Comparison of ENCODE assay signal across 9 cellular contexts in genomic region chr7:24778543-24779282, GRCh38.
DNase-seq lines count a peak whose midpoint lies in the region; ATAC-seq and TF ChIP-seq lines count a peak whose summit lies in the region.
"Had no signal": no experiment of that assay in that cellular context is flagged by ENCODE, and none has a peak within 500 bp of the region (broad histone marks: within the 10 kb centered on the region; RNA-seq: fewer than 3 reads in every experiment).

No MANE protein-coding gene starts in this region.

- H3K4me3 ChIP-seq in foreskin fibroblast (ENCODE audit: low read depth in 1 of 2, low read length in 2 of 2) = no peak overlapping the region
- H3K4me3 ChIP-seq: ovary had no signal

- peak; percentile 86 for DNase-seq in CD1c-positive myeloid dendritic cell (ENCODE audit: extremely low spot score)
- DNase-seq in NOMO-1 (lab: John Stamatoyannopoulos, UW; ENCODE audit: unreplicated experiment in 2 of 2) = peak; percentile 68 to 91
- DNase-seq in foreskin fibroblast = peak; percentile 79 to 92
- DNase-seq in NCI-H1048 (lab: John Stamatoyannopoulos, UW) = no peak
- no peak for DNase-seq in DMS79 treated with DMSO at 0.1 percent for 48 hours (lab: John Stamatoyannopoulos, UW)
- DNase-seq in stimulated activated naive CD4-positive, alpha-beta T cell (lab: John Stamatoyannopoulos, UW) = no peak
- no peak for DNase-seq in NCI-H2081 treated with DMSO at 0.1 percent for 48 hours (lab: John Stamatoyannopoulos, UW)

- TF ChIP-seq CTCF in foreskin fibroblast (IDR thresholded peaks at IDR 0.05; ENCODE audit: low read depth, low read length) = no peak

- peak; percentile 76 for ATAC-seq in GM21576 (IDR thresholded peaks at IDR 0.05; ENCODE audit: unreplicated experiment)

Comparison
In these comparisons a context has a peak if more than half of its experiments do, and no peak if none do; other contexts are left out.
1. DNase-seq: peak in CD1c-positive myeloid dendritic cell (single experiment), NOMO-1 (2 of 2) and foreskin fibroblast (2 of 2); none in NCI-H1048 (single experiment), DMS79 treated with DMSO at 0.1 percent for 48 hours (single experiment), stimulated activated naive CD4-positive, alpha-beta T cell (0 of 6) and NCI-H2081 treated with DMSO at 0.1 percent for 48 hours (single experiment).